In the genomic region with DNA sequence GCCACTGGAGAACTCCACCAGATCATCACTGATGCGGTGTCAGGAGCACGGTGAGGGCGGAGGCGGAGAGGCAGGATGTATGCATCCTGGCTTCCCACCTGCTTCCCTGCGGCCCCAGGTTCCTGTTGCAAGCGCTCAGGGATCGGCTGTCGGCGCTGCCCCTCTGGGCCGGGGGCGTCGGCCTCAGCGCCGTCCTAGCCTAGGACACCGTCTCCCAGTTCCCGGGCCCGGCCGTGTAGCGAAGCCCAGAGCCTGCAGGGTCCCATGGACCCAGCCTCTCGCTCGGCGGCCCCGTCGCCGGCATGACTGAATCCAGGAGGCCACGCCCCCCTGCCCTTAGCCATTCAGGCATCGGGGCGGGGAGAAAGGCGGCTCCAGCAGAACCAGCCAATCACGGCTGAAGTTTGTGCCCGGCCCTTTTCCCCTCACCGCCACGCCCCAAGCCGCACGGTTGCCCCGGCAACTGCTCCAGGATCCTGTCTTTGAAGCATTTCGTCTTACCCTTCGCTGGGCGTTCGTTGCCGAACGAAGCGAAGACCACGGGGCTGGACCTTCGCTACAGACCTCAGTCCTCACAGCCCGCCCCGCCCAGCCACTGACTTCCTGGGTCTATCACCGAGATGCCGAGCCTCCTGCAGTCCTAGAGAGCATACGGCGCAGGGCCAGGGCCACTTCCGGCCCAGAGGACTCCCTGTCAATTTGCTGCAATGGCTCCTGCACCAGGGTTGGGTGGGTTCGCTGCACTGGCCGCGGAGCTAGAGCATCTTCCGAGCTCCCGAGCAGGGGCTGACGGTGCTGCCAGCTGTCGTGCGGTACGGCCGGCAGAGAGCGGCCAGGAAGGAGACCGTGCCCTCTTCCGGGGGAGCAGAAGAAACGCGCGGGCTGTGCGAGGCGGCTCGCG, we compare ENCODE assay signal across 1 cellular context.
TF ChIP-seq lines count a peak whose summit lies in the region.

No MANE protein-coding gene starts in this region.

TF ChIP-seq in PFSK-1, 5 proteins besides CTCF, POLR2A, EP300 and RAD21:
- TF ChIP-seq TAF1 (IDR thresholded peaks at IDR 0.05; ENCODE audit: borderline replicate concordance, insufficient read depth, low read length) (peak; percentile 44; the same call in 1 of the 2 replicates), FOXP2 (optimal IDR thresholded peaks at IDR 0.05; ENCODE audit: borderline replicate concordance, extremely low read depth, extremely low read length, insufficient read depth) (peak; percentile 35)
- TF ChIP-seq, protein P1, sequence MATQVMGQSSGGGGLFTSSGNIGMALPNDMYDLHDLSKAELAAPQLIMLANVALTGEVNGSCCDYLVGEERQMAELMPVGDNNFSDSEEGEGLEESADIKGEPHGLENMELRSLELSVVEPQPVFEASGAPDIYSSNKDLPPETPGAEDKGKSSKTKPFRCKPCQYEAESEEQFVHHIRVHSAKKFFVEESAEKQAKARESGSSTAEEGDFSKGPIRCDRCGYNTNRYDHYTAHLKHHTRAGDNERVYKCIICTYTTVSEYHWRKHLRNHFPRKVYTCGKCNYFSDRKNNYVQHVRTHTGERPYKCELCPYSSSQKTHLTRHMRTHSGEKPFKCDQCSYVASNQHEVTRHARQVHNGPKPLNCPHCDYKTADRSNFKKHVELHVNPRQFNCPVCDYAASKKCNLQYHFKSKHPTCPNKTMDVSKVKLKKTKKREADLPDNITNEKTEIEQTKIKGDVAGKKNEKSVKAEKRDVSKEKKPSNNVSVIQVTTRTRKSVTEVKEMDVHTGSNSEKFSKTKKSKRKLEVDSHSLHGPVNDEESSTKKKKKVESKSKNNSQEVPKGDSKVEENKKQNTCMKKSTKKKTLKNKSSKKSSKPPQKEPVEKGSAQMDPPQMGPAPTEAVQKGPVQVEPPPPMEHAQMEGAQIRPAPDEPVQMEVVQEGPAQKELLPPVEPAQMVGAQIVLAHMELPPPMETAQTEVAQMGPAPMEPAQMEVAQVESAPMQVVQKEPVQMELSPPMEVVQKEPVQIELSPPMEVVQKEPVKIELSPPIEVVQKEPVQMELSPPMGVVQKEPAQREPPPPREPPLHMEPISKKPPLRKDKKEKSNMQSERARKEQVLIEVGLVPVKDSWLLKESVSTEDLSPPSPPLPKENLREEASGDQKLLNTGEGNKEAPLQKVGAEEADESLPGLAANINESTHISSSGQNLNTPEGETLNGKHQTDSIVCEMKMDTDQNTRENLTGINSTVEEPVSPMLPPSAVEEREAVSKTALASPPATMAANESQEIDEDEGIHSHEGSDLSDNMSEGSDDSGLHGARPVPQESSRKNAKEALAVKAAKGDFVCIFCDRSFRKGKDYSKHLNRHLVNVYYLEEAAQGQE (IDR thresholded peaks at IDR 0.05; ENCODE audit: insufficient read depth in 1 of 2, low read depth in 2 of 2, low read length in 2 of 2), result no peak
